In genomic region chr1:16915627-16915973, GRCh38 we compare ENCODE assay signal across 7 cellular contexts. TPM values are rescaled to one million over a fixed set of nuclear protein-coding genes. Genes with fewer than 3 reads are reported as not detected.
DNase-seq lines count a peak whose midpoint lies in the region; ATAC-seq and TF ChIP-seq lines count a peak whose summit lies in the region.

No MANE protein-coding gene starts in this region.

- H4K5ac ChIP-seq in H9 (ENCODE audit: insufficient read length, low read depth, low read length): no peak overlapping the region

- H4K91ac ChIP-seq in H9 (ENCODE audit: insufficient read length, low read depth, low read length): no peak overlapping the region

- H3K4me1 ChIP-seq in H9 (ENCODE audit: insufficient read depth, low read length): no peaks in the 10 kb centered on the region

- no peak overlapping the region for H3K23ac ChIP-seq in H9 (ENCODE audit: insufficient read length, low read depth, low read length)

- no peak overlapping the region for H3K4me2 ChIP-seq in H9 (ENCODE audit: insufficient read depth, insufficient read length, low read length)

- no peak overlapping the region for H2BK120ac ChIP-seq in H9 (ENCODE audit: low read depth, low read length, poor library complexity, severe bottlenecking)

- H2BK5ac ChIP-seq in H9 (ENCODE audit: insufficient read length, low read length): no peak overlapping the region

- peaks cover 4% of the 10 kb centered on the region for H3K23me2 ChIP-seq in H9 (ENCODE audit: insufficient read length, low read depth, low read length, poor library complexity, severe bottlenecking)

- H3K79me1 ChIP-seq in H9 (ENCODE audit: insufficient read depth, low read depth, low read length, poor library complexity, severe bottlenecking): no peaks in the 10 kb centered on the region

- ATAC-seq in activated T-cell treated with anti-CD3 and anti-CD28 coated beads, Interleukin-2, amount 50 U/mL, for 72 hours (replicated peaks in 1 of 2): no peak
- ATAC-seq in GM19467 (IDR thresholded peaks at IDR 0.05; ENCODE audit: unreplicated experiment) (no peak), GM21825 (IDR thresholded peaks at IDR 0.05; ENCODE audit: unreplicated experiment) (no peak)

- no peak overlapping the region for H4K8ac ChIP-seq in H9 (replicated peaks; ENCODE audit: insufficient read length, low read depth, low read length)

- TF ChIP-seq CTCF in H9 (conservative IDR thresholded peaks at IDR 0.05): no peak; the same call in 2 of the 3 replicates

- H2AK5ac ChIP-seq in H9 (ENCODE audit: insufficient read length, low read length): no peak overlapping the region

- H3K18ac ChIP-seq in H9 (ENCODE audit: insufficient read length, low read depth, low read length): no peak overlapping the region

- H2AFZ ChIP-seq in H9 (ENCODE audit: low read length): no peak overlapping the region

- H3K4ac ChIP-seq in H9 (ENCODE audit: low read depth, low read length): no peak overlapping the region

- no peak overlapping the region for H3T11ph ChIP-seq in H9 (ENCODE audit: low read length)

- no peaks in the 10 kb centered on the region for H3K27me3 ChIP-seq in H9 (ENCODE audit: insufficient read depth, low read length)

- H4K20me1 ChIP-seq in H9 (ENCODE audit: control insufficient read depth, insufficient read depth, insufficient read length): no peaks in the 10 kb centered on the region

- H3K36me3 Mint-ChIP-seq in H9 (ENCODE audit: insufficient read depth in 1 of 3, low read depth in 3 of 3): no peaks in the 10 kb centered on the region
- H3K36me3 Mint-ChIP-seq in activated T-cell treated with anti-CD3 and anti-CD28 coated beads, Interleukin-2, amount 50 U/mL, for 72 hours (ENCODE audit: insufficient read depth in 2 of 2): no peaks in the 10 kb centered on the region

- H3K4me3 Mint-ChIP-seq in H9: peak overlapping the region; percentile 72 to 82; a peak in 4 of 5 replicates
- peak overlapping the region; percentile 95 to 96 for H3K4me3 Mint-ChIP-seq in activated T-cell treated with anti-CD3 and anti-CD28 coated beads, Interleukin-2, amount 50 U/mL, for 72 hours

- H3K9me3 Mint-ChIP-seq in H9: no peaks in the 10 kb centered on the region
- no peaks in the 10 kb centered on the region for H3K9me3 Mint-ChIP-seq in activated T-cell treated with anti-CD3 and anti-CD28 coated beads, Interleukin-2, amount 50 U/mL, for 72 hours

- peak; percentile 55 for DNase-seq in CMK (ENCODE audit: low read depth)
- DNase-seq in H9: no peak
- DNase-seq in activated T-cell treated with anti-CD3 and anti-CD28 coated beads, Interleukin-2, amount 50 U/mL, for 72 hours: no peak
- peak; percentile 72 for DNase-seq in middle frontal gyrus (ENCODE audit: extremely low spot score, low spot score)
- no peak for DNase-seq in activated CD8-positive, alpha-beta memory T cell treated with anti-CD3 and anti-CD28 coated beads, Interleukin-2, amount 50 U/mL, for 48 hours

- H2BK12ac ChIP-seq in H9 (ENCODE audit: insufficient read length, low read depth, low read length): no peak overlapping the region

- peak overlapping the region in 1 of 3 experiments; percentile 4; a peak in 1 of 7 replicates for H3K27ac Mint-ChIP-seq in H9
- H3K27ac Mint-ChIP-seq in activated T-cell treated with anti-CD3 and anti-CD28 coated beads, Interleukin-2, amount 50 U/mL, for 72 hours: peak overlapping the region; percentile 52

- no peak overlapping the region for H3K9ac ChIP-seq in H9 (ENCODE audit: extremely low read depth, insufficient read length, low read length)

- H3K4me1 Mint-ChIP-seq in H9: peaks cover 17 to 24% of the 10 kb centered on the region in 2 experiments
- H3K4me1 Mint-ChIP-seq in activated T-cell treated with anti-CD3 and anti-CD28 coated beads, Interleukin-2, amount 50 U/mL, for 72 hours (ENCODE audit: low read depth): peaks cover 19% of the 10 kb centered on the region

- H3K79me2 ChIP-seq in H9 (ENCODE audit: insufficient read depth, low read length): no peaks in the 10 kb centered on the region

- H2BK20ac ChIP-seq in H9 (ENCODE audit: low read depth, low read length, poor library complexity, severe bottlenecking): no peak overlapping the region

- H3K27ac ChIP-seq in H9 (ENCODE audit: insufficient read length, low read depth, low read length): no peak overlapping the region

- no peak overlapping the region for H2BK15ac ChIP-seq in H9 (ENCODE audit: low read depth, low read length)

- H3K56ac ChIP-seq in H9 (ENCODE audit: insufficient read length, low read depth, low read length): no peak overlapping the region

- no peaks in the 10 kb centered on the region for H3K9me3 ChIP-seq in H9 (ENCODE audit: control insufficient read depth, low read depth, low read length)

- H3K27me3 Mint-ChIP-seq in H9 (ENCODE audit: low read depth): peaks cover 8% of the 10 kb centered on the region; the same call in 1 of the 2 replicates
- H3K27me3 Mint-ChIP-seq in activated T-cell treated with anti-CD3 and anti-CD28 coated beads, Interleukin-2, amount 50 U/mL, for 72 hours (ENCODE audit: low read depth): no peaks in the 10 kb centered on the region

- no peak overlapping the region for H3K14ac ChIP-seq in H9 (ENCODE audit: insufficient read depth, low read length)

- no CpG with 5 or more reads among the region's 4 CpGs for WGBS in H9 (ENCODE audit: extremely low coverage, insufficient read length, low lambda C conversion rate)

RNA-seq across cellular contexts. Expression of gene CROCC, which starts 6.1 kb away (rescaled TPM):
- 40.2 and 40.7 TPM in 2 replicates for total RNA-seq in H9 (2021)
- 10 to 100 TPM; 16.8 to 24.7 TPM for total RNA-seq in activated T-cell treated with anti-CD3 and anti-CD28 coated beads, Interleukin-2, amount 50 U/mL, for 72 hours

RNA-seq across cellular contexts. Expression of gene RNU1-2, which starts 19.8 kb away (rescaled TPM):
- total RNA-seq in H9 (2021): 1,874 and 2,051 TPM in 2 replicates
- total RNA-seq in activated T-cell treated with anti-CD3 and anti-CD28 coated beads, Interleukin-2, amount 50 U/mL, for 72 hours: 1,000 to 10,000 TPM; 1,100 to 1,278 TPM

Comparison
In these comparisons a context has a peak if more than half of its experiments do, and no peak if none do; other contexts are left out.
1. DNase-seq: peak in CMK (single experiment) and middle frontal gyrus (single experiment); none in H9 (single experiment), activated T-cell treated with anti-CD3 and anti-CD28 coated beads, Interleukin-2, amount 50 U/mL, for 72 hours (0 of 2) and activated CD8-positive, alpha-beta memory T cell treated with anti-CD3 and anti-CD28 coated beads, Interleukin-2, amount 50 U/mL, for 48 hours (single experiment).